ENCODE assay signal across 25 cellular contexts in the genomic region with DNA sequence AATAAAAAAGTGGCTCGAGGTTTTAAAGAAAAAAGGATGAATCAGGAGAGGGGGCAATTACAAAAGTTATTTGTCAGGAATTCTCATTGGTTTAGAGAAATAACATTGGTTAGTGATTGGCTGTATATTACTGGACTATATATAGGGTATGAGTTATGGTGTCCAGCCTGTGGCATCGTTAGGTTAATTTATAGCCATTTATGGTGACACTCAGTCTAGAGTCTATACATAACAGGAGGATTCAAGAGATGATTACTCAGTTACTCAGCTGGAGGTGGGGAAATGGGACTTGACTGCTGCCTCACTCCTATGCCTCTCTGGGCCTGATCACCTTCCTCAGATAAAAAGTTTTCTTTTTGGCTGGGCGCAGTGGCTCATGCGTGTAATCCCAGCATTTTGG.
"Had no signal": no experiment of that assay in that cellular context is flagged by ENCODE, and none has a peak within 500 bp of the region (broad histone marks: within the 10 kb centered on the region; RNA-seq: fewer than 3 reads in every experiment).

No MANE protein-coding gene starts in this region.

- ATAC-seq: activated CD4-positive, CD25-positive, alpha-beta regulatory T cell treated with anti-CD3 and anti-CD28 coated beads, Interleukin-2, amount 50 U/mL, for 24 hours; activated CD8-positive, alpha-beta T cell treated with anti-CD3 and anti-CD28 coated beads, Interleukin-2, amount 10 ng/mL, durations not matched to agents 7 days and 5 days; naive thymus-derived CD8-positive, alpha-beta T cell; sciatic nerve; stimulated activated naive B cell treated with anti-CD40 and anti-IgM and Interleukin-4, amounts not matched to agents 10 μg/mL and 1 μg/mL and 100 μg/mL, for 72 hours had no signal

- DNase-seq: activated CD4-positive, alpha-beta T cell treated with anti-CD3 and anti-CD28 coated beads, Interleukin-2, amount 10 ng/mL, durations not matched to agents 7 days and 5 days; activated CD8-positive, alpha-beta memory T cell treated with anti-CD3 and anti-CD28 coated beads, Interleukin-2, amount 50 U/mL, for 4 hours; activated CD8-positive, alpha-beta T cell treated with anti-CD3 and anti-CD28 coated beads, Interleukin-2, amount 10 ng/mL, durations not matched to agents 7 days and 5 days; activated naive CD4-positive, alpha-beta T cell; activated T-cell treated with anti-CD3 and anti-CD28 coated beads, Interleukin-2, amount 50 U/mL, for 24 hours; adrenal gland; central memory CD4-positive, alpha-beta T cell; effector memory CD4-positive, alpha-beta T cell; glutamatergic neuron; kidney glomerular epithelial cell; left ventricle myocardium inferior; naive thymus-derived CD8-positive, alpha-beta T cell; stimulated activated CD4-positive, alpha-beta T cell treated with anti-CD3 and anti-CD28 coated beads, Interleukin-15, amount 100 ng/mL, for 24 hours; stimulated activated naive B cell treated with anti-CD40 and anti-IgM and Interleukin-4, amounts not matched to agents 10 μg/mL and 1 μg/mL and 100 μg/mL, for 72 hours had no signal

- H2AFZ ChIP-seq: hepatocyte, neural progenitor cell had no signal

- H3K9me3 ChIP-seq: adrenal gland, ascending aorta, esophagus muscularis mucosa, left ventricle myocardium inferior, vagina had no signal

- H3K9ac ChIP-seq: neural progenitor cell had no signal

- H3K4me2 ChIP-seq: hepatocyte, neural progenitor cell, smooth muscle cell had no signal

- H3K27me3 ChIP-seq: adrenal gland, ascending aorta, esophagus muscularis mucosa, hepatocyte, neural progenitor cell, vagina had no signal

- H3K27ac ChIP-seq: adrenal gland, ascending aorta, esophagus muscularis mucosa, hepatocyte, neural progenitor cell, vagina, VCaP had no signal

- H3K4me3 ChIP-seq: adrenal gland, ascending aorta, esophagus muscularis mucosa, hepatocyte, left ventricle myocardium inferior, neural progenitor cell, smooth muscle cell, vagina had no signal

- FAIRE-seq: colon, frontal cortex had no signal

- H3K36me3 ChIP-seq: adrenal gland, ascending aorta, esophagus muscularis mucosa, left ventricle myocardium inferior, neural progenitor cell, vagina had no signal

- H3K4me1 ChIP-seq: adrenal gland, ascending aorta, neural progenitor cell, vagina had no signal

- H3K79me2 ChIP-seq: hepatocyte had no signal
